In the genomic region with DNA sequence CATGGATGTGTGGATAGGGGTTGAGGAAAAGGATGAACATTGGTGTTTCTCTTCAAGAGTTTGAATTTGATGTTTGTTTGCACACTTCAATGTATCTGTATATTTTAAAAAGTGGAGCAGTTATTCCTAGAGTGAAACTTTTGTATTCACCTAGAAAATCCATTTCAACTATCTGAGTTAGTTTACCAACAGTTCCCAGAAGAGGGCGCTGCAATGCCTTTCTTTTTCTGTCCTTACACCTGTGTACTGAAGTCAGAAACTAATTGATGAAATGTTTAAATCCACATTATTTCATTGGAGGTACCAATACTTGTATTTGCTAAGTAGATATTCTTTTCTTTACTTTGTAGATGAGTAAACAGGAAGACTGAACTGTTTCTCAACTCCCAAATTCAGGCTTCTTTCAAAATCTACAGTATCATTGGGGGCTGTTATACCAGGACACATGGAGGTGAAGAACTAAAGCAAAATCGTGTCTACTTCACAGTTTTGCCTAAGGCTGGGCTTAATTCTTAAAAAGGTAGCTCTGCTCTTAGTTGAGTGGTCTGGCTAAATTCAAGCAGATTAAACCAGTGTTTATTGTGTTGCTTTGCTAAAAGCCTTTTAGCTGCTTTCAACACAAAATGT, we compare ENCODE assay signal across 8 cellular contexts. TPM values are rescaled to one million over a fixed set of nuclear protein-coding genes. Genes with fewer than 3 reads are reported as not detected.
DNase-seq lines count a peak whose midpoint lies in the region; ATAC-seq and TF ChIP-seq lines count a peak whose summit lies in the region.

No MANE protein-coding gene starts in this region.

- H4K20me1 ChIP-seq in GM23338 (replicated peaks; ENCODE audit: insufficient read depth) = no peaks in the 10 kb centered on the region

- H3K4me3 Mint-ChIP-seq in CD14-positive monocyte (no peak overlapping the region), GM23338 (no peak overlapping the region), progenitor cell of endocrine pancreas (ENCODE audit: low read depth) (no peak overlapping the region)

- no peaks in the 10 kb centered on the region for H3K79me2 ChIP-seq in GM23338 (replicated peaks; ENCODE audit: insufficient read depth)

- H3K27ac Mint-ChIP-seq in CD14-positive monocyte (peak overlapping the region in 2 of 7 donors; percentile 32 to 42), GM23338 (no peak overlapping the region), progenitor cell of endocrine pancreas (no peak overlapping the region)

- H3K9me3 Mint-ChIP-seq in CD14-positive monocyte (peaks cover 13 to 30% (median 19%) of the 10 kb centered on the region in 7 donors), GM23338 (peaks cover 58% of the 10 kb centered on the region), progenitor cell of endocrine pancreas (ENCODE audit: low read depth) (peaks cover 18% of the 10 kb centered on the region)

- TF ChIP-seq CTCF in CD14-positive monocyte (IDR thresholded peaks at IDR 0.05) = peak; percentile 89
- TF ChIP-seq CTCF in GM23338 (conservative IDR thresholded peaks at IDR 0.05; ENCODE audit: low read depth in 2 of 2) = peak; percentile 78 to 92
- peak; percentile 97 for TF ChIP-seq CTCF in progenitor cell of endocrine pancreas (IDR thresholded peaks at IDR 0.05; ENCODE audit: unreplicated experiment)

- no peak overlapping the region for H3K4me2 ChIP-seq in GM23338

- H3K27ac ChIP-seq in GM23338 (ENCODE audit: low read depth) = no peak overlapping the region

- intact Hi-C loops in CD14-positive monocyte (cut with micrococcal nuclease) = loop anchor here in 1 of 2 donors (10.0 kb wide), 1 partner anchor 71 kb away; no protein-coding TSS in a partner anchor

- no peaks in the 10 kb centered on the region for H3K27me3 ChIP-seq in GM23338 (ENCODE audit: insufficient read depth)

- DNase-seq in CD14-positive monocyte (ENCODE audit: low spot score) (no peak), GM23338 (ENCODE audit: low spot score) (peak; percentile 76), NCI-H774 (lab: John Stamatoyannopoulos, UW) (peak; percentile 34), activated T-cell treated with anti-CD3 and anti-CD28 coated beads for 1 hour (ENCODE audit: low read depth) (peak; percentile 73), fibroblast of gingiva (ENCODE audit: low read depth) (peak; percentile 29), progenitor cell of endocrine pancreas (ENCODE audit: low spot score, unreplicated experiment) (peak; percentile 58), ecto neural progenitor cell (ENCODE audit: low spot score) (no peak)

- H3K9me2 ChIP-seq in GM23338 (ENCODE audit: insufficient read depth) = 0 out of 2 replicates have a peak, but pooled peaks cover 4% of the 10 kb centered on the region

- no peaks in the 10 kb centered on the region for H3F3A ChIP-seq in GM23338 (replicated peaks; ENCODE audit: low read depth)

- no peak overlapping the region for H2AFZ ChIP-seq in GM23338

- peaks cover 28% of the 10 kb centered on the region for H3K4me1 Mint-ChIP-seq in CD14-positive monocyte
- H3K4me1 Mint-ChIP-seq in GM23338 = no peaks in the 10 kb centered on the region
- peaks cover 12% of the 10 kb centered on the region for H3K4me1 Mint-ChIP-seq in progenitor cell of endocrine pancreas (ENCODE audit: low read depth)

- H3K36me3 ChIP-seq in GM23338 (ENCODE audit: insufficient read depth) = no peaks in the 10 kb centered on the region

- peak; percentile 32; the same call in 2 of the 3 replicates for ATAC-seq in GM23338
- no peak for ATAC-seq in HG02852 (IDR thresholded peaks at IDR 0.05; ENCODE audit: unreplicated experiment)

- H3K36me3 Mint-ChIP-seq in CD14-positive monocyte = peaks cover 5 to 9% of the 10 kb centered on the region in 2 donors
- peaks cover 50% of the 10 kb centered on the region for H3K36me3 Mint-ChIP-seq in GM23338 (ENCODE audit: low read depth)
- peaks cover 11% of the 10 kb centered on the region for H3K36me3 Mint-ChIP-seq in progenitor cell of endocrine pancreas (ENCODE audit: insufficient read depth)

- H3K4me3 ChIP-seq in GM23338 = no peak overlapping the region

- H3K4me1 ChIP-seq in GM23338 (ENCODE audit: insufficient read depth) = no peaks in the 10 kb centered on the region

- H3K27me3 Mint-ChIP-seq in CD14-positive monocyte (ENCODE audit: low read depth in 3 of 3) = peaks cover 0 to 4% (median 0%) of the 10 kb centered on the region in 3 donors
- H3K27me3 Mint-ChIP-seq in GM23338 (ENCODE audit: insufficient read depth, low read depth, poor library complexity) = peaks cover 8% of the 10 kb centered on the region
- H3K27me3 Mint-ChIP-seq in progenitor cell of endocrine pancreas = no peaks in the 10 kb centered on the region

TF ChIP-seq in GM23338, 12 proteins besides CTCF, POLR2A, EP300 and RAD21 (continues in another document):
- no peak for TF ChIP-seq JUNB (IDR thresholded peaks at IDR 0.05; ENCODE audit: unreplicated experiment)
- TF ChIP-seq, protein P1, sequence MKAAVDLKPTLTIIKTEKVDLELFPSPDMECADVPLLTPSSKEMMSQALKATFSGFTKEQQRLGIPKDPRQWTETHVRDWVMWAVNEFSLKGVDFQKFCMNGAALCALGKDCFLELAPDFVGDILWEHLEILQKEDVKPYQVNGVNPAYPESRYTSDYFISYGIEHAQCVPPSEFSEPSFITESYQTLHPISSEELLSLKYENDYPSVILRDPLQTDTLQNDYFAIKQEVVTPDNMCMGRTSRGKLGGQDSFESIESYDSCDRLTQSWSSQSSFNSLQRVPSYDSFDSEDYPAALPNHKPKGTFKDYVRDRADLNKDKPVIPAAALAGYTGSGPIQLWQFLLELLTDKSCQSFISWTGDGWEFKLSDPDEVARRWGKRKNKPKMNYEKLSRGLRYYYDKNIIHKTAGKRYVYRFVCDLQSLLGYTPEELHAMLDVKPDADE (IDR thresholded peaks at IDR 0.05) = no peak
- TF ChIP-seq EZH2 (IDR thresholded peaks at IDR 0.05; ENCODE audit: low read depth, unreplicated experiment) = no peak
- no peak for TF ChIP-seq ZNF114 (CRISPR knock-in tag; IDR thresholded peaks at IDR 0.05)
- TF ChIP-seq ZNF462 (CRISPR knock-in tag; IDR thresholded peaks at IDR 0.05) = no peak

RNA-seq across cellular contexts. Expression of gene KLRB1, which starts 26.6 kb away (rescaled TPM):
- polyA plus RNA-seq in CD14-positive monocyte (under 1 TPM; 0.28 to 0.29 TPM), GM23338 (2016; fragmentation: Nextera tagmentation; extraction: Ambion mirVana) (0.18 TPM in 1 of 2 replicates, not detected in the other)
- not detected in 2 replicates for total RNA-seq in GM23338 (2014; rRNA removed; shearing (Covaris generic))
- not detected in 2 replicates for total RNA-seq in progenitor cell of endocrine pancreas

RNA-seq across cellular contexts. Expression of gene CLEC2D, which starts 35.2 kb away (rescaled TPM):
- polyA plus RNA-seq in CD14-positive monocyte (1 to 10 TPM; 2.5 to 3.9 TPM), GM23338 (2016; fragmentation: Nextera tagmentation; extraction: Ambion mirVana) (4.6 and 6.9 TPM in 2 replicates)
- total RNA-seq in GM23338 (2014; rRNA removed; shearing (Covaris generic)) = 3.8 and 7.1 TPM in 2 replicates
- total RNA-seq in progenitor cell of endocrine pancreas = 23.5 and 31.0 TPM in 2 replicates

Comparison
In these comparisons a context has a peak if more than half of its experiments do, and no peak if none do; other contexts are left out.
1. DNase-seq: peak in GM23338 (single experiment), NCI-H774 (single experiment), activated T-cell treated with anti-CD3 and anti-CD28 coated beads for 1 hour (single experiment), fibroblast of gingiva (single experiment) and progenitor cell of endocrine pancreas (single experiment); none in CD14-positive monocyte (single experiment) and ecto neural progenitor cell (single experiment).
2. Peak in every context shown above with its lines, with median percentiles within 50 percentile points of each other: CTCF ChIP-seq.